15 cellular contexts compared by ENCODE assay signal in genomic region chr15:25783134-25783533, GRCh38.
DNase-seq lines count a peak whose midpoint lies in the region; ATAC-seq and TF ChIP-seq lines count a peak whose summit lies in the region.
"Had no signal": no experiment of that assay in that cellular context is flagged by ENCODE, and none has a peak within 500 bp of the region (broad histone marks: within the 10 kb centered on the region; RNA-seq: fewer than 3 reads in every experiment).

No MANE protein-coding gene starts in this region.

- H3K27ac ChIP-seq in esophagus muscularis mucosa (replicated peaks in 1 of 4) (peak overlapping the region; percentile 75 to 85 (median 78)), sigmoid colon (peak overlapping the region in 2 of 4 donors; percentile 73 to 74)
- H3K27ac ChIP-seq: 22Rv1, SK-N-MC had no signal

- H3K9me3 ChIP-seq in esophagus muscularis mucosa (no peaks in the 10 kb centered on the region), sigmoid colon (no peaks in the 10 kb centered on the region), T-helper 17 cell (ENCODE audit: control insufficient read depth, low read length, poor library complexity, severe bottlenecking) (no peaks in the 10 kb centered on the region)
- H3K9me3 ChIP-seq: MG63 had no signal

- DNase-seq in T-helper 2 cell treated with Interferon-gamma antibody and Interleukin-4, amounts not matched to agents 5 μg/mL and 100 μg/mL, for 36 hours (ENCODE audit: low spot score) = no peak
- DNase-seq in T-helper 2 cell = no peak
- no peak for DNase-seq in T-cell
- DNase-seq in esophagus muscularis mucosa (ENCODE audit: extremely low spot score) = no peak
- DNase-seq in sigmoid colon = peak; percentile 40
- DNase-seq in NCI-H1048 (lab: John Stamatoyannopoulos, UW) = no peak
- no peak for DNase-seq in T-helper 17 cell
- DNase-seq: DMS153, MG63, NCI-H1930, NCI-H2171 had no signal

- H3K36me3 ChIP-seq in esophagus muscularis mucosa (peaks cover 0 to 13% (median 8%) of the 10 kb centered on the region in 4 donors), sigmoid colon (peaks cover 0 to 7% (median 0%) of the 10 kb centered on the region in 4 donors)
- H3K36me3 ChIP-seq: MG63 had no signal

- H3K4me1 Mint-ChIP-seq in T-helper 2 cell treated with Interferon-gamma antibody and Interleukin-4, amounts not matched to agents 5 μg/mL and 100 μg/mL, for 36 hours (ENCODE audit: low read depth) = peaks cover 33% of the 10 kb centered on the region
- H3K4me1 Mint-ChIP-seq in T-cell = peaks cover 42 to 45% (median 43%) of the 10 kb centered on the region in 3 donors
- peaks cover 15% of the 10 kb centered on the region for H3K4me1 Mint-ChIP-seq in T-helper 17 cell

- no peaks in the 10 kb centered on the region for H3K9me3 Mint-ChIP-seq in T-helper 2 cell treated with Interferon-gamma antibody and Interleukin-4, amounts not matched to agents 5 μg/mL and 100 μg/mL, for 36 hours
- H3K9me3 Mint-ChIP-seq in T-cell = no peaks in the 10 kb centered on the region

- POLR2A ChIA-PET in T-cell (lab: Charles Lee) = no interaction called here

- 84% methylated on average over 3 of the region's 3 CpGs for WGBS in esophagus muscularis mucosa
- 80 to 93% methylated on average over 3 of the region's 3 CpGs for WGBS in sigmoid colon, 2 donors

- peaks cover 17% of the 10 kb centered on the region for H3K36me3 Mint-ChIP-seq in T-helper 2 cell treated with Interferon-gamma antibody and Interleukin-4, amounts not matched to agents 5 μg/mL and 100 μg/mL, for 36 hours (ENCODE audit: low read depth)
- H3K36me3 Mint-ChIP-seq in T-cell (peaks cover 5% of the 10 kb centered on the region), T-helper 17 cell (ENCODE audit: low read depth) (no peaks in the 10 kb centered on the region)

- H3K27me3 Mint-ChIP-seq in T-helper 2 cell treated with Interferon-gamma antibody and Interleukin-4, amounts not matched to agents 5 μg/mL and 100 μg/mL, for 36 hours (ENCODE audit: low read depth) = no peaks in the 10 kb centered on the region
- H3K27me3 Mint-ChIP-seq in T-cell (no peaks in the 10 kb centered on the region), T-helper 17 cell (no peaks in the 10 kb centered on the region)

- H3K4me3 ChIP-seq in esophagus muscularis mucosa (no peak overlapping the region), sigmoid colon (no peak overlapping the region)
- H3K4me3 ChIP-seq: MG63, SK-N-MC had no signal

- H3K4me1 ChIP-seq in esophagus muscularis mucosa (peaks cover 24 to 71% (median 67%) of the 10 kb centered on the region in 4 donors), sigmoid colon (peaks cover 0 to 45% (median 39%) of the 10 kb centered on the region in 4 donors)

- no peak for TF ChIP-seq EP300 in esophagus muscularis mucosa (IDR thresholded peaks at IDR 0.05)
- TF ChIP-seq EP300 in sigmoid colon (IDR thresholded peaks at IDR 0.05) = no peak

- no peaks in the 10 kb centered on the region for H3K27me3 ChIP-seq in esophagus muscularis mucosa
- H3K27me3 ChIP-seq in sigmoid colon = no peaks in the 10 kb centered on the region
- H3K27me3 ChIP-seq: MG63 had no signal

- H3K27ac Mint-ChIP-seq in T-helper 2 cell treated with Interferon-gamma antibody and Interleukin-4, amounts not matched to agents 5 μg/mL and 100 μg/mL, for 36 hours = peak overlapping the region; percentile 38
- H3K27ac Mint-ChIP-seq in T-cell (peak overlapping the region; percentile 27 to 55), T-helper 17 cell (no peak overlapping the region)

- TF ChIP-seq POLR2A in esophagus muscularis mucosa (IDR thresholded peaks at IDR 0.05; ENCODE audit: low read depth) = no peak
- no peak for TF ChIP-seq POLR2A in sigmoid colon (IDR thresholded peaks at IDR 0.05)

- intact Hi-C loops in esophagus muscularis mucosa (cut with DNase I) = no loop called here
- intact Hi-C loops in sigmoid colon (cut with DNase I) = no loop called here

- ATAC-seq in T-cell (replicated peaks in 1 of 4) (no peak), HG03378 (IDR thresholded peaks at IDR 0.05; ENCODE audit: unreplicated experiment) (no peak), T-helper 17 cell (no peak)
- ATAC-seq: HepG2 had no signal

- H3K4me3 Mint-ChIP-seq in T-helper 2 cell treated with Interferon-gamma antibody and Interleukin-4, amounts not matched to agents 5 μg/mL and 100 μg/mL, for 36 hours = no peak overlapping the region
- H3K4me3 Mint-ChIP-seq in T-cell (no peak overlapping the region), T-helper 17 cell (no peak overlapping the region)

- CTCF ChIA-PET in T-cell (lab: Charles Lee) = interaction anchor here (0.7 to 1.4 kb wide), 8 partner anchors 17 to 151 kb away, joined by 3 to 19 read pairs (median 4); no protein-coding TSS in a partner anchor

- TF ChIP-seq CTCF in esophagus muscularis mucosa (IDR thresholded peaks at IDR 0.05) = no peak
- TF ChIP-seq CTCF in sigmoid colon (IDR thresholded peaks at IDR 0.05) = no peak
